14 cellular contexts compared by ENCODE assay signal in genomic region chr14:68395585-68395984, GRCh38.
DNase-seq lines count a peak whose midpoint lies in the region; ATAC-seq, FAIRE-seq and TF ChIP-seq lines count a peak whose summit lies in the region.
"Had no signal": no experiment of that assay in that cellular context is flagged by ENCODE, and none has a peak within 500 bp of the region (broad histone marks: within the 10 kb centered on the region; RNA-seq: fewer than 3 reads in every experiment).

No MANE protein-coding gene starts in this region.

- FAIRE-seq in H1 (lab: Jason Lieb, UNC), result no peak
- FAIRE-seq: bronchial epithelial cell, small intestine had no signal

- no peak overlapping the region for H3K23ac ChIP-seq in H1 (ENCODE audit: insufficient read length)

- ATAC-seq in left ventricle myocardium superior (no peak), HG03565 (IDR thresholded peaks at IDR 0.05; ENCODE audit: unreplicated experiment) (no peak)

- no peak overlapping the region for H3K56ac ChIP-seq in H1 (replicated peaks; ENCODE audit: insufficient read length, low read depth, low read length)

- no peak for TF ChIP-seq EP300 in H1 (IDR thresholded peaks at IDR 0.05; ENCODE audit: borderline replicate concordance in 1 of 2, low read depth in 2 of 2, low read length in 2 of 2)

- no peak overlapping the region for H4K91ac ChIP-seq in H1 (replicated peaks; ENCODE audit: insufficient read length, low read length)

- H3K9me3 ChIP-seq in right atrium auricular region (no peaks in the 10 kb centered on the region), H1 (ENCODE audit: insufficient read depth in 2 of 2, low read depth in 1 of 2, low read length in 1 of 2) (no peaks in the 10 kb centered on the region), neural progenitor cell (ENCODE audit: low read depth) (no peaks in the 10 kb centered on the region)

- no peaks in the 10 kb centered on the region for H4K20me1 ChIP-seq in H1 (replicated peaks in 1 of 2; ENCODE audit: control insufficient read depth in 1 of 2, insufficient read depth in 2 of 2, low read length in 2 of 2)
- H4K20me1 ChIP-seq in neural progenitor cell (ENCODE audit: low read depth), result no peaks in the 10 kb centered on the region

- H2AK5ac ChIP-seq in H1 (ENCODE audit: low read depth, low read length), result no peak overlapping the region

- POLR2A ChIA-PET in H1 (lab: Charles Lee; ENCODE audit: partially characterized antibody), result no interaction called here

- H2BK120ac ChIP-seq in H1 (replicated peaks; ENCODE audit: low read depth, low read length), result peak overlapping the region; percentile 24

- H3K36me3 Mint-ChIP-seq in neural progenitor cell, result no peaks in the 10 kb centered on the region
- H3K36me3 Mint-ChIP-seq: memory B cell had no signal

- DNase-seq in right atrium auricular region (ENCODE audit: low spot score) (peak; percentile 86), left ventricle myocardium superior (no peak), H1 (ENCODE audit: low read depth in 1 of 2, low spot score in 2 of 2) (no peak), neural progenitor cell (ENCODE audit: low spot score) (no peak), DMS53 treated with DMSO at 0.1 percent for 48 hours (lab: John Stamatoyannopoulos, UW; ENCODE audit: unreplicated experiment) (no peak), iPS-NIHi11 (ENCODE audit: low spot score) (no peak), NCI-H146 (lab: John Stamatoyannopoulos, UW) (no peak)
- DNase-seq: GF-D8, GOT3, NCI-H2029 treated with DMSO at 0.1 percent for 48 hours, small intestine had no signal

- peaks cover 4% of the 10 kb centered on the region for H3K27me3 Mint-ChIP-seq in neural progenitor cell (ENCODE audit: insufficient read depth, low read depth)
- H3K27me3 Mint-ChIP-seq: memory B cell had no signal

- H3K4me3 Mint-ChIP-seq in neural progenitor cell, result peak overlapping the region; percentile 72
- H3K4me3 Mint-ChIP-seq: memory B cell had no signal

- H3K27ac ChIP-seq in right atrium auricular region (peak overlapping the region; percentile 24 to 74), H1 (ENCODE audit: low read depth, low read length) (no peak overlapping the region), neural progenitor cell (peak overlapping the region; percentile 95)

- no peak overlapping the region for H3K18ac ChIP-seq in H1 (ENCODE audit: extremely low read depth, low read length)

- no peak overlapping the region; the same call in 1 of the 2 replicates for H4K8ac ChIP-seq in H1 (ENCODE audit: extremely low read depth, insufficient read depth, low read length)

- TF ChIP-seq POLR2A in H1 (IDR thresholded peaks at IDR 0.05; ENCODE audit: control extremely low read depth in 1 of 2, low read depth in 2 of 2, low read length in 2 of 2), result no peak

- no peak for TF ChIP-seq CTCF in right atrium auricular region (IDR thresholded peaks at IDR 0.05)
- no peak for TF ChIP-seq CTCF in H1 (IDR thresholded peaks at IDR 0.05; ENCODE audit: control extremely low read depth in 1 of 3, insufficient read depth in 1 of 3, low read depth in 1 of 3, low read length in 3 of 3)
- no peak for TF ChIP-seq CTCF in neural progenitor cell (IDR thresholded peaks at IDR 0.05)

- no peak overlapping the region for H3K14ac ChIP-seq in H1 (ENCODE audit: insufficient read length)

- no peak overlapping the region for H2BK20ac ChIP-seq in H1 (ENCODE audit: low read length)

- no peak overlapping the region for H2BK15ac ChIP-seq in H1 (ENCODE audit: low read length)

- TF ChIP-seq RAD21 in H1 (IDR thresholded peaks at IDR 0.05 in 1 of 2, conservative IDR thresholded peaks at IDR 0.05 in 1 of 2; ENCODE audit: low read depth in 2 of 2, low read length in 2 of 2), result no peak

- no peak overlapping the region; the same call in 1 of the 2 replicates for H2BK12ac ChIP-seq in H1 (ENCODE audit: low read depth, low read length)

- peaks cover 44% of the 10 kb centered on the region for H3F3A ChIP-seq in neural progenitor cell (ENCODE audit: low read depth)

- no peaks in the 10 kb centered on the region; the same call in 1 of the 2 replicates for H3K23me2 ChIP-seq in H1 (ENCODE audit: low read depth, low read length)

- no peak overlapping the region for H2BK5ac ChIP-seq in H1 (ENCODE audit: low read depth, low read length)

- H3K9ac ChIP-seq in H1 (replicated peaks in 1 of 4; ENCODE audit: extremely low read depth in 1 of 4, low read depth in 3 of 4, low read length in 3 of 4) (no peak overlapping the region), neural progenitor cell (no peak overlapping the region)

- intact Hi-C loops in left ventricle myocardium superior (cut with micrococcal nuclease), result no loop called here

- H3K79me2 ChIP-seq in H1 (ENCODE audit: control insufficient read depth in 1 of 2, insufficient read depth in 2 of 2, low read length in 2 of 2) (no peaks in the 10 kb centered on the region), neural progenitor cell (ENCODE audit: low read depth) (no peaks in the 10 kb centered on the region)

- H3K4me1 ChIP-seq in right atrium auricular region, result peaks cover 0 to 64% of the 10 kb centered on the region in 2 donors
- peaks cover 3 to 10% (median 4%) of the 10 kb centered on the region in 4 experiments for H3K4me1 ChIP-seq in H1 (replicated peaks in 1 of 4; ENCODE audit: control insufficient read depth in 3 of 4, insufficient read depth in 4 of 4, low read length in 3 of 4)
- H3K4me1 ChIP-seq in neural progenitor cell, result peaks cover 72% of the 10 kb centered on the region

- H3K36me3 ChIP-seq in right atrium auricular region (no peaks in the 10 kb centered on the region), H1 (ENCODE audit: control insufficient read depth in 2 of 4, insufficient read depth in 4 of 4, low read length in 3 of 4) (no peaks in the 10 kb centered on the region), neural progenitor cell (no peaks in the 10 kb centered on the region)

- 88% methylated on average over 3 of the region's 3 CpGs; no CpG with 5 or more reads in 1 of the 2 experiments for WGBS in H1 (ENCODE audit: extremely low coverage in 1 of 2, insufficient coverage in 1 of 2, insufficient read length in 1 of 2, insufficient replicate concordance in 2 of 2, low coverage in 1 of 2, low lambda C conversion rate in 2 of 2, missing lambda C conversion rate in 1 of 2), 2 experiments

- peak overlapping the region in 1 of 2 experiments; percentile 38; a peak in 1 of 4 replicates for H3K4me2 ChIP-seq in H1 (ENCODE audit: insufficient read depth in 1 of 2, low read depth in 2 of 2, low read length in 2 of 2)
- peak overlapping the region; percentile 57 for H3K4me2 ChIP-seq in neural progenitor cell

- H3K4me3 ChIP-seq in right atrium auricular region (no peak overlapping the region), H1 (ENCODE audit: extremely low read depth in 1 of 4, insufficient read depth in 2 of 4, low read depth in 3 of 4, low read length in 4 of 4) (no peak overlapping the region), neural progenitor cell (no peak overlapping the region)

- H3K27me3 ChIP-seq in right atrium auricular region, result no peaks in the 10 kb centered on the region
- no peaks in the 10 kb centered on the region for H3K27me3 ChIP-seq in H1 (replicated peaks in 1 of 4; ENCODE audit: control insufficient read depth in 3 of 4, extremely low read depth in 1 of 4, insufficient read depth in 3 of 4, low read length in 3 of 4)
- H3K27me3 ChIP-seq in neural progenitor cell, result no peaks in the 10 kb centered on the region

- peaks cover 2% of the 10 kb centered on the region for H3K9me3 Mint-ChIP-seq in neural progenitor cell
- H3K9me3 Mint-ChIP-seq: memory B cell had no signal

- peaks cover 88% of the 10 kb centered on the region for H3K4me1 Mint-ChIP-seq in neural progenitor cell

- no peak overlapping the region for H3K4ac ChIP-seq in H1 (replicated peaks; ENCODE audit: insufficient read length, low read depth, low read length)

- peak overlapping the region; percentile 99 for H3K27ac Mint-ChIP-seq in neural progenitor cell
- H3K27ac Mint-ChIP-seq: memory B cell had no signal

- CTCF ChIA-PET in H1 (lab: Charles Lee; ENCODE audit: partially characterized antibody), result interaction anchor here (1.5 kb wide), 1 partner anchor 308 kb away, joined by 3 read pairs; no protein-coding TSS in a partner anchor

- no peaks in the 10 kb centered on the region for H3K79me1 ChIP-seq in H1 (ENCODE audit: low read depth, low read length)

- no peak overlapping the region for H2AFZ ChIP-seq in H1 (ENCODE audit: low read length)
- H2AFZ ChIP-seq in neural progenitor cell (replicated peaks), result no peak overlapping the region

- H4K5ac ChIP-seq in H1 (ENCODE audit: insufficient read length, low read depth, low read length), result no peak overlapping the region

TF ChIP-seq in H1, 55 proteins besides CTCF, POLR2A, EP300 and RAD21:
- TF ChIP-seq YY1 (IDR thresholded peaks at IDR 0.05; ENCODE audit: low read depth, low read length) (no peak), RXRA (IDR thresholded peaks at IDR 0.05; ENCODE audit: insufficient read depth, low read depth, low read length) (no peak), ATF2 (IDR thresholded peaks at IDR 0.05; ENCODE audit: low read length) (no peak), TAF1 (IDR thresholded peaks at IDR 0.05; ENCODE audit: low read depth, low read length) (no peak)
